Comparison of ENCODE assay signal across 15 cellular contexts in the genomic region with DNA sequence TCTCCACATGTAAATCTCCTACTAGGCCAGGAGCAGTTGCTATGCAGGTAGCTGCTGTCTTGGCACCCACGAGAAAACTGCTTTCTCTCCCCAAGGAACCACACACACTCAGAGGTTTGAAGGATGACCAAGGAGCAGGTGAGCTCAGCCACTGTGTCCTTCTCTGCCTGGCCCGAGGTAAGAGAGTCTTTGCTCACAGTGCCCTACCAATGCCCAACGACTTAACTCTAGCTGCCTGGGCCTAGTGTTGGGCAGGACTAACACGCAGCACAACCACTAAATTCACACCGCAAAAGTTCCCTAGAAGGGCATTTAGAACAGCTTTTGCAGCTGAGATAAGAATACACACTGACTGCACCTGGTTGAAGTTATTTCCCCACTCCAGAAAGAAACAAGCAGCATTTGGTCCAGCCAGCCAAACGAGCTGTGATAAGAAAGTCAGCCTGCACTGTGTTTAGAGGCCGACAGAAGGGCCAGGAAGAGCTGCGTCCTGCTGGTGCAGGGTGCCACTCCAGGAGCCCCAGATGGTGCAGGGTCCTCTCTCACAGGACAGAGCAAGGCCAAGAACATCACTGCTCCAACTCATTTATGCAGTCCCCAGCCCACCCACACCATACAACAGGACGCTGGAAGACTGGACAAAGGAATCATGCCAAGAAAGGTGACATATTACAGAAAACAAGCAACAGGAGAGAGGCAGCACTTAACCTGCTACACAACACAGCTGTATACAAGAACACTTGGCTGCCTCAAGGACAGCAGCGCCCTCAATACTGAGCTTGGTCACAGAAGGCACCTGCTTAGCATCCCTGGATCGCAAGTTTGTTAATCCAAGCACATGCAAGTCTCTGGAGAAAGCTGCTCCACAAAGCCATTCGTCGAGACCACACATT. TPM values are rescaled to one million over a fixed set of nuclear protein-coding genes. Genes with fewer than 3 reads are reported as not detected.
DNase-seq lines count a peak whose midpoint lies in the region; ATAC-seq and TF ChIP-seq lines count a peak whose summit lies in the region.
"Had no signal": no experiment of that assay in that cellular context is flagged by ENCODE, and none has a peak within 500 bp of the region (broad histone marks: within the 10 kb centered on the region; RNA-seq: fewer than 3 reads in every experiment).

No MANE protein-coding gene starts in this region.

- no peaks in the 10 kb centered on the region for H3K27me3 Mint-ChIP-seq in activated CD4-positive, alpha-beta memory T cell treated with anti-CD3 and anti-CD28 coated beads, Interleukin-2, amount 10 ng/mL, durations not matched to agents 7 days and 5 days
- H3K27me3 Mint-ChIP-seq: dendritic cell treated with granulocyte-macrophage colony-stimulating factor and Interleukin-4, amounts not matched to agents 40 ng/mL and 50 ng/mL, for 4 days had no signal

- no peaks in the 10 kb centered on the region for H3K36me3 ChIP-seq in upper lobe of right lung

- peak; percentile 47 for ATAC-seq in Right ventricle myocardium inferior
- peak; percentile 45 for ATAC-seq in left lobe of liver
- ATAC-seq in upper lobe of right lung, result peak; percentile 67

- DNase-seq in Right ventricle myocardium inferior (ENCODE audit: missing footprints) (no peak), cardiac septum (ENCODE audit: low spot score) (no peak), amniotic epithelial cell (ENCODE audit: low read depth) (peak; percentile 31), left lobe of liver (ENCODE audit: low spot score) (no peak), upper lobe of right lung (no peak), inferior parietal cortex (ENCODE audit: extremely low spot score) (no peak), hypothalamus (lab: John Stamatoyannopoulos, UW) (no peak)
- no peak for DNase-seq in activated CD4-positive, alpha-beta memory T cell treated with anti-CD3 and anti-CD28 coated beads, Interleukin-2, amount 10 ng/mL, durations not matched to agents 7 days and 5 days
- DNase-seq: activated CD8-positive, alpha-beta memory T cell treated with anti-CD3 and anti-CD28 coated beads, Interleukin-2, amount 50 U/mL, for 48 hours; anterior cingulate cortex; Kasumi-1; NCI-H1930; posterior cingulate gyrus; WERI-Rb-1 had no signal

- H3K27me3 ChIP-seq in upper lobe of right lung, result no peaks in the 10 kb centered on the region

- no peaks in the 10 kb centered on the region for H3K9me3 Mint-ChIP-seq in activated CD4-positive, alpha-beta memory T cell treated with anti-CD3 and anti-CD28 coated beads, Interleukin-2, amount 10 ng/mL, durations not matched to agents 7 days and 5 days
- H3K9me3 Mint-ChIP-seq: dendritic cell treated with granulocyte-macrophage colony-stimulating factor and Interleukin-4, amounts not matched to agents 40 ng/mL and 50 ng/mL, for 4 days had no signal

- CTCF ChIA-PET in activated CD4-positive, alpha-beta memory T cell treated with anti-CD3 and anti-CD28 coated beads, Interleukin-2, amount 10 ng/mL, durations not matched to agents 7 days and 5 days (lab: Charles Lee), result interaction anchor here (0.6 kb wide), 1 partner anchor 575 kb away, joined by 3 read pairs; no protein-coding TSS in a partner anchor

- no peak overlapping the region for H3K27ac ChIP-seq in upper lobe of right lung
- H3K27ac ChIP-seq: WERI-Rb-1 had no signal

- peaks cover 7% of the 10 kb centered on the region for H3K36me3 Mint-ChIP-seq in activated CD4-positive, alpha-beta memory T cell treated with anti-CD3 and anti-CD28 coated beads, Interleukin-2, amount 10 ng/mL, durations not matched to agents 7 days and 5 days (ENCODE audit: low read depth)

- H3K4me1 Mint-ChIP-seq in activated CD4-positive, alpha-beta memory T cell treated with anti-CD3 and anti-CD28 coated beads, Interleukin-2, amount 10 ng/mL, durations not matched to agents 7 days and 5 days, result peaks cover 51% of the 10 kb centered on the region

- no peak overlapping the region for H3K4me3 ChIP-seq in upper lobe of right lung

- peaks cover 14% of the 10 kb centered on the region for H3K4me1 ChIP-seq in upper lobe of right lung

- H3K4me3 Mint-ChIP-seq in activated CD4-positive, alpha-beta memory T cell treated with anti-CD3 and anti-CD28 coated beads, Interleukin-2, amount 10 ng/mL, durations not matched to agents 7 days and 5 days, result no peak overlapping the region
- H3K4me3 Mint-ChIP-seq: dendritic cell treated with granulocyte-macrophage colony-stimulating factor and Interleukin-4, amounts not matched to agents 40 ng/mL and 50 ng/mL, for 4 days had no signal

- TF ChIP-seq CTCF in upper lobe of right lung (IDR thresholded peaks at IDR 0.05), result no peak

- intact Hi-C loops in Right ventricle myocardium inferior (cut with DNase I) (no loop called here), cardiac septum (cut with DNase I) (loop anchor here (2.0 kb wide), 1 partner anchor 16 kb away; no protein-coding TSS in a partner anchor), upper lobe of right lung (cut with DNase I) (no loop called here)

- no peaks in the 10 kb centered on the region for H3K9me3 ChIP-seq in upper lobe of right lung

- POLR2A ChIA-PET in activated CD4-positive, alpha-beta memory T cell treated with anti-CD3 and anti-CD28 coated beads, Interleukin-2, amount 10 ng/mL, durations not matched to agents 7 days and 5 days (lab: Charles Lee), result interaction anchor here (7.1 kb wide), 1 partner anchor 12 kb away, joined by 52 read pairs; a partner anchor contains a TSS

- no peak overlapping the region for H3K27ac Mint-ChIP-seq in activated CD4-positive, alpha-beta memory T cell treated with anti-CD3 and anti-CD28 coated beads, Interleukin-2, amount 10 ng/mL, durations not matched to agents 7 days and 5 days
- H3K27ac Mint-ChIP-seq: dendritic cell treated with granulocyte-macrophage colony-stimulating factor and Interleukin-4, amounts not matched to agents 40 ng/mL and 50 ng/mL, for 4 days had no signal

RNA-seq across cellular contexts. Expression of a gene that starts 12.5 kb away (rescaled TPM):
- total RNA-seq in Right ventricle myocardium inferior (393 TPM), cardiac septum (356 TPM), left lobe of liver (490 TPM), upper lobe of right lung (444 TPM)
- 100 to 1,000 TPM; 190 to 193 TPM for total RNA-seq in activated CD4-positive, alpha-beta memory T cell treated with anti-CD3 and anti-CD28 coated beads, Interleukin-2, amount 10 ng/mL, durations not matched to agents 7 days and 5 days

RNA-seq across cellular contexts. Expression of a gene that starts 12.7 kb away (rescaled TPM):
- total RNA-seq in Right ventricle myocardium inferior (150 TPM), cardiac septum (219 TPM), left lobe of liver (74.5 TPM), upper lobe of right lung (264 TPM)
- total RNA-seq in activated CD4-positive, alpha-beta memory T cell treated with anti-CD3 and anti-CD28 coated beads, Interleukin-2, amount 10 ng/mL, durations not matched to agents 7 days and 5 days, result 100 to 1,000 TPM; 282 to 290 TPM

RNA-seq across cellular contexts. Expression of a gene that starts 53.1 kb away (rescaled TPM):
- total RNA-seq in Right ventricle myocardium inferior, result 15.0 TPM
- 24.4 TPM for total RNA-seq in cardiac septum
- 27.6 TPM for total RNA-seq in left lobe of liver
- total RNA-seq in upper lobe of right lung, result 48.6 TPM
- 10 to 100 TPM; 14.1 to 15.0 TPM for total RNA-seq in activated CD4-positive, alpha-beta memory T cell treated with anti-CD3 and anti-CD28 coated beads, Interleukin-2, amount 10 ng/mL, durations not matched to agents 7 days and 5 days
